In genomic region chr19:5228932-5229777, GRCh38 we compare ENCODE assay signal across 11 cellular contexts.
DNase-seq lines count a peak whose midpoint lies in the region; ATAC-seq, FAIRE-seq and TF ChIP-seq lines count a peak whose summit lies in the region.
"Had no signal": no experiment of that assay in that cellular context is flagged by ENCODE, and none has a peak within 500 bp of the region (broad histone marks: within the 10 kb centered on the region; RNA-seq: fewer than 3 reads in every experiment).

No MANE protein-coding gene starts in this region.

- peak overlapping the region; percentile 46 for H3K27ac Mint-ChIP-seq in activated naive CD4-positive, alpha-beta T cell treated with anti-CD3 and anti-CD28 coated beads, Interleukin-2, amount 50 U/mL, for 24 hours
- H3K27ac Mint-ChIP-seq in activated B cell treated with CpG ODN at 0.5 μM for 24 hours (no peak overlapping the region), nephron progenitor cell (no peak overlapping the region)

- no peaks in the 10 kb centered on the region for H4K20me1 ChIP-seq in keratinocyte (ENCODE audit: control insufficient read depth, extremely low read depth, insufficient read depth, low read length)
- H4K20me1 ChIP-seq: BLaER1 had no signal

- DNase-seq in activated naive CD4-positive, alpha-beta T cell (lab: John Stamatoyannopoulos, UW) = no peak
- DNase-seq in activated B cell treated with CpG ODN at 0.5 μM for 24 hours (no peak), keratinocyte (ENCODE audit: low read depth, low spot score) (no peak), thyroid gland (peak; percentile 27 to 41), nephron progenitor cell (no peak)
- DNase-seq: brain microvascular endothelial cell, SK-N-SH had no signal

- 51 to 65% methylated on average over 41 of the region's 72 CpGs for WGBS in thyroid gland, 2 donors

- no peaks in the 10 kb centered on the region for H3K4me1 ChIP-seq in keratinocyte (ENCODE audit: control insufficient read depth, extremely low read depth, insufficient read depth, low read length)
- no peaks in the 10 kb centered on the region for H3K4me1 ChIP-seq in thyroid gland
- H3K4me1 ChIP-seq: BLaER1 had no signal

- H3K27me3 Mint-ChIP-seq in activated naive CD4-positive, alpha-beta T cell treated with anti-CD3 and anti-CD28 coated beads, Interleukin-2, amount 50 U/mL, for 24 hours = peaks cover 15% of the 10 kb centered on the region
- H3K27me3 Mint-ChIP-seq in activated B cell treated with CpG ODN at 0.5 μM for 24 hours (peaks cover 6% of the 10 kb centered on the region), nephron progenitor cell (ENCODE audit: low read depth, poor library complexity) (no peaks in the 10 kb centered on the region)

- dilution Hi-C loops in keratinocyte (cut with MboI; ENCODE audit: extremely low pct_ligation_motif_present, low sequenced_read_pairs) = no loop called here

- no peaks in the 10 kb centered on the region for H3K9me1 ChIP-seq in keratinocyte (ENCODE audit: control insufficient read depth, extremely low read depth, insufficient read depth, low read length)

- H3K36me3 ChIP-seq in keratinocyte (ENCODE audit: control insufficient read depth in 2 of 2, extremely low read depth in 1 of 2, insufficient read depth in 2 of 2, low read length in 2 of 2) (no peaks in the 10 kb centered on the region), thyroid gland (no peaks in the 10 kb centered on the region)
- H3K36me3 ChIP-seq: BLaER1 had no signal

- TF ChIP-seq CTCF in activated B cell treated with CpG ODN at 0.5 μM for 24 hours (IDR thresholded peaks at IDR 0.05) (no peak), keratinocyte (optimal IDR thresholded peaks at IDR 0.05 in 1 of 3, IDR thresholded peaks at IDR 0.05 in 1 of 3, conservative IDR thresholded peaks at IDR 0.05 in 1 of 3; ENCODE audit: extremely low read depth in 1 of 3, insufficient read depth in 2 of 3, low read length in 3 of 3) (no peak), thyroid gland (IDR thresholded peaks at IDR 0.05) (no peak), nephron progenitor cell (IDR thresholded peaks at IDR 0.05) (no peak)

- no peaks in the 10 kb centered on the region for H3K36me3 Mint-ChIP-seq in activated naive CD4-positive, alpha-beta T cell treated with anti-CD3 and anti-CD28 coated beads, Interleukin-2, amount 50 U/mL, for 24 hours
- H3K36me3 Mint-ChIP-seq in activated B cell treated with CpG ODN at 0.5 μM for 24 hours (ENCODE audit: low read depth) = no peaks in the 10 kb centered on the region
- H3K36me3 Mint-ChIP-seq in nephron progenitor cell (ENCODE audit: low read depth) = peaks cover 56% of the 10 kb centered on the region

- H3K9me3 Mint-ChIP-seq in activated naive CD4-positive, alpha-beta T cell treated with anti-CD3 and anti-CD28 coated beads, Interleukin-2, amount 50 U/mL, for 24 hours = no peaks in the 10 kb centered on the region
- H3K9me3 Mint-ChIP-seq in activated B cell treated with CpG ODN at 0.5 μM for 24 hours (no peaks in the 10 kb centered on the region), nephron progenitor cell (peaks cover 5% of the 10 kb centered on the region)

- no peak overlapping the region for H3K27ac ChIP-seq in keratinocyte (ENCODE audit: control insufficient read depth, insufficient read depth, low read length)
- H3K27ac ChIP-seq in thyroid gland = no peak overlapping the region
- H3K27ac ChIP-seq: BLaER1, brain microvascular endothelial cell had no signal

- H3K4me2 ChIP-seq in keratinocyte (ENCODE audit: control insufficient read depth, extremely low read depth, insufficient read depth, low read depth, low read length) = peak overlapping the region; percentile 32
- H3K4me2 ChIP-seq: BLaER1, SK-N-SH had no signal

- no peak for FAIRE-seq in keratinocyte (lab: Jason Lieb, UNC)

- H3K9ac ChIP-seq in keratinocyte (ENCODE audit: control insufficient read depth, extremely low read depth, insufficient read depth, low read length) = no peak overlapping the region
- H3K9ac ChIP-seq: BLaER1, SK-N-SH had no signal

- no peaks in the 10 kb centered on the region for H3K9me3 ChIP-seq in keratinocyte (ENCODE audit: control insufficient read depth, low read depth, low read length)
- no peaks in the 10 kb centered on the region for H3K9me3 ChIP-seq in thyroid gland
- H3K9me3 ChIP-seq: BLaER1, SK-N-SH had no signal

- H2AFZ ChIP-seq in keratinocyte (ENCODE audit: control insufficient read depth, low read length) = no peak overlapping the region

- intact Hi-C loops in activated B cell treated with CpG ODN at 0.5 μM for 24 hours (cut with micrococcal nuclease) (no loop called here), thyroid gland (cut with DNase I) (no loop called here)

- ATAC-seq in activated B cell treated with CpG ODN at 0.5 μM for 24 hours (ENCODE audit: low read depth) = no peak
- ATAC-seq in GM21447 (IDR thresholded peaks at IDR 0.05; ENCODE audit: unreplicated experiment) = no peak
- no peak for ATAC-seq in GM21528 (IDR thresholded peaks at IDR 0.05; ENCODE audit: low FRiP score, unreplicated experiment)

- H3K27me3 ChIP-seq in keratinocyte (ENCODE audit: control insufficient read depth, extremely low read depth, insufficient read depth, low read length) (no peaks in the 10 kb centered on the region), thyroid gland (no peaks in the 10 kb centered on the region)
- H3K27me3 ChIP-seq: BLaER1, brain microvascular endothelial cell had no signal

- H3K79me2 ChIP-seq in keratinocyte (ENCODE audit: control insufficient read depth, insufficient read depth, low read length) = no peaks in the 10 kb centered on the region

- peaks cover 10% of the 10 kb centered on the region for H3K4me1 Mint-ChIP-seq in activated naive CD4-positive, alpha-beta T cell treated with anti-CD3 and anti-CD28 coated beads, Interleukin-2, amount 50 U/mL, for 24 hours
- H3K4me1 Mint-ChIP-seq in activated B cell treated with CpG ODN at 0.5 μM for 24 hours (peaks cover 7% of the 10 kb centered on the region), nephron progenitor cell (no peaks in the 10 kb centered on the region)

- H3K4me3 ChIP-seq in keratinocyte (ENCODE audit: control insufficient read depth in 2 of 3, extremely low read depth in 1 of 3, insufficient read depth in 2 of 3, low read depth in 1 of 3, low read length in 3 of 3) (peak overlapping the region in 1 of 3 experiments; percentile 11), thyroid gland (replicated peaks in 1 of 3) (no peak overlapping the region)
- H3K4me3 ChIP-seq: BLaER1 had no signal

- peak overlapping the region; percentile 62 for H3K4me3 Mint-ChIP-seq in activated naive CD4-positive, alpha-beta T cell treated with anti-CD3 and anti-CD28 coated beads, Interleukin-2, amount 50 U/mL, for 24 hours
- peak overlapping the region; percentile 32 for H3K4me3 Mint-ChIP-seq in activated B cell treated with CpG ODN at 0.5 μM for 24 hours
- no peak overlapping the region for H3K4me3 Mint-ChIP-seq in nephron progenitor cell

- CTCF ChIA-PET in activated B cell treated with CpG ODN at 0.5 μM for 24 hours (lab: Charles Lee) = no interaction called here

- no peak for TF ChIP-seq POLR2A in thyroid gland (IDR thresholded peaks at IDR 0.05)

- POLR2A ChIA-PET in activated B cell treated with CpG ODN at 0.5 μM for 24 hours (lab: Charles Lee) = no interaction called here

Comparison
In these comparisons a context has a peak if more than half of its experiments do, and no peak if none do; other contexts are left out.
1. DNase-seq: peak in thyroid gland (2 of 2); none in activated naive CD4-positive, alpha-beta T cell (0 of 4), activated B cell treated with CpG ODN at 0.5 μM for 24 hours (single experiment), keratinocyte (single experiment) and nephron progenitor cell (single experiment).